19 cellular contexts compared by ENCODE assay signal in the genomic region with DNA sequence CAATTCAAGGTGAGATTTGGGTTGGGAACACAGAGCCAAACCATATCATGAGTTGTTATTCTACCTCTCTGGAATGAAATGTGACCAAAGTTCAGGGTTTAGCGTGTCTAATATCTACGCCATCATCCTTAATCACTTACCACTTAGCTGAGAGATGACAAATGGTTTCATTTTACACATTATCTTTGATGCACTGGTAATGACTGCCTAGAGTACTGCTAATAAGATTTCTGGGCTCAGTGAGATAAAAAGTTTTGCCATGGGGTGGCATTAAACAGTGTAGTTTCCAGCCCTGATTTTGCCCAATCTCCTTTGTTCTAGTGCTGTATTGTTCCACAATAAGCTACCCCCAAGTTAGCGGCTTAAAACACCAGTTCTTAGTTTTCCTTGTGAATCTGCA.
"Had no signal": no experiment of that assay in that cellular context is flagged by ENCODE, and none has a peak within 500 bp of the region (broad histone marks: within the 10 kb centered on the region; RNA-seq: fewer than 3 reads in every experiment).

No MANE protein-coding gene starts in this region.

- H3K36me3 Mint-ChIP-seq: natural killer cell treated with Interleukin-12 subunit alpha and Interleukin-12 subunit beta and Interleukin-15 and Interleukin-18, amount 100 ng/mL, for 72 hours had no signal

- H3K4me3 ChIP-seq: tibial nerve, uterus had no signal

- H3K27me3 Mint-ChIP-seq: activated B cell treated with CpG ODN at 0.5 μM for 24 hours; activated naive CD4-positive, alpha-beta T cell treated with anti-CD3 and anti-CD28 coated beads, Interleukin-2, amount 10 ng/mL, durations not matched to agents 7 days and 5 days; dendritic cell treated with granulocyte-macrophage colony-stimulating factor and Interleukin-4, amounts not matched to agents 40 ng/mL and 50 ng/mL, for 4 days; natural killer cell treated with Interleukin-12 subunit alpha and Interleukin-12 subunit beta and Interleukin-15 and Interleukin-18, amount 100 ng/mL, for 72 hours had no signal

- FAIRE-seq: frontal cortex had no signal

- H3K4me3 Mint-ChIP-seq: activated B cell treated with CpG ODN at 0.5 μM for 24 hours; activated naive CD4-positive, alpha-beta T cell treated with anti-CD3 and anti-CD28 coated beads, Interleukin-2, amount 10 ng/mL, durations not matched to agents 7 days and 5 days; activated T-helper 1 cell treated with anti-CD3 and anti-CD28 coated beads, Interleukin-12 subunit alpha, Interleukin-12 subunit beta, Interleukin-2, Interleukin-4 antibody, amounts not matched to agents 30 ng/mL and 10 ng/mL and 1 ng/mL, durations not matched to agents 14 hours and 24 hours and 36 hours; dendritic cell treated with granulocyte-macrophage colony-stimulating factor and Interleukin-4, amounts not matched to agents 40 ng/mL and 50 ng/mL, for 4 days; natural killer cell treated with Interleukin-12 subunit alpha and Interleukin-12 subunit beta and Interleukin-15 and Interleukin-18, amount 100 ng/mL, for 72 hours had no signal

- H3K27ac Mint-ChIP-seq: activated B cell treated with CpG ODN at 0.5 μM for 24 hours; activated T-helper 1 cell treated with anti-CD3 and anti-CD28 coated beads, Interleukin-12 subunit alpha, Interleukin-12 subunit beta, Interleukin-2, Interleukin-4 antibody, amounts not matched to agents 30 ng/mL and 10 ng/mL and 1 ng/mL, durations not matched to agents 14 hours and 24 hours and 36 hours; dendritic cell treated with granulocyte-macrophage colony-stimulating factor and Interleukin-4, amounts not matched to agents 40 ng/mL and 50 ng/mL, for 4 days; natural killer cell treated with Interleukin-12 subunit alpha and Interleukin-12 subunit beta and Interleukin-15 and Interleukin-18, amount 100 ng/mL, for 72 hours had no signal

- ATAC-seq: left ventricle myocardium superior; natural killer cell treated with Interleukin-12 subunit alpha and Interleukin-12 subunit beta and Interleukin-15 and Interleukin-18, amount 100 ng/mL, for 72 hours had no signal

- DNase-seq: activated B cell treated with CpG ODN at 0.5 μM for 24 hours; activated naive CD4-positive, alpha-beta T cell treated with anti-CD3 and anti-CD28 coated beads, Interleukin-2, amount 10 ng/mL, durations not matched to agents 7 days and 5 days; brain microvascular endothelial cell; cerebellar nuclear complex; effector memory CD4-positive, alpha-beta T cell; head of caudate nucleus; kidney glomerular epithelial cell; left ventricle myocardium superior; mesenchymal stem cell; stimulated activated CD4-positive, alpha-beta T cell treated with anti-CD3 and anti-CD28 coated beads, Interleukin-12 subunit alpha, Interleukin-12 subunit beta, amount 100 ng/mL, for 4 hours; stimulated activated CD4-positive, alpha-beta T cell treated with anti-CD3 and anti-CD28 coated beads, Interleukin-2, amount 100 ng/mL, for 24 hours; substantia nigra; T-helper 2 cell; uterus had no signal

- H3K9me3 Mint-ChIP-seq: activated B cell treated with CpG ODN at 0.5 μM for 24 hours; activated T-helper 1 cell treated with anti-CD3 and anti-CD28 coated beads, Interleukin-12 subunit alpha, Interleukin-12 subunit beta, Interleukin-2, Interleukin-4 antibody, amounts not matched to agents 30 ng/mL and 10 ng/mL and 1 ng/mL, durations not matched to agents 14 hours and 24 hours and 36 hours; dendritic cell treated with granulocyte-macrophage colony-stimulating factor and Interleukin-4, amounts not matched to agents 40 ng/mL and 50 ng/mL, for 4 days; natural killer cell treated with Interleukin-12 subunit alpha and Interleukin-12 subunit beta and Interleukin-15 and Interleukin-18, amount 100 ng/mL, for 72 hours had no signal
